In genomic region chrX:20567108-20567507, GRCh38 we compare ENCODE assay signal across 20 cellular contexts.
A peak's percentile ranks its signal among the peaks of the same experiment; 100 is the strongest.
DNase-seq lines count a peak whose midpoint lies in the region; ATAC-seq, FAIRE-seq and TF ChIP-seq lines count a peak whose summit lies in the region.
"Had no signal": no experiment of that assay in that cellular context is flagged by ENCODE, and none has a peak within 500 bp of the region (broad histone marks: within the 10 kb centered on the region; RNA-seq: fewer than 3 reads in every experiment).

No MANE protein-coding gene starts in this region.

- no peaks in the 10 kb centered on the region for H3K79me2 ChIP-seq in GM12878 (ENCODE audit: control insufficient read depth, insufficient read depth, low read length)

- TF ChIP-seq CTCF in GM12878 (IDR thresholded peaks at IDR 0.05 in 2 of 3, conservative IDR thresholded peaks at IDR 0.05 in 1 of 3; ENCODE audit: control insufficient read depth in 2 of 3, extremely low read depth in 1 of 3, insufficient read depth in 1 of 3, low read depth in 3 of 3, low read length in 3 of 3) = no peak

- no peak for TF ChIP-seq RAD21 in GM12878 (IDR thresholded peaks at IDR 0.05; ENCODE audit: insufficient read depth, low read depth, low read length)

- in situ Hi-C loops in GM12878 (cut with MboI) = no loop called here

- intact Hi-C loops in GM12878 (cut with micrococcal nuclease; ENCODE audit: unreplicated experiment) = no loop called here

- no peak for TF ChIP-seq POLR2A in GM18505 (IDR thresholded peaks at IDR 0.05; ENCODE audit: borderline replicate concordance, extremely low read depth, insufficient read depth, insufficient read length)
- no peak for TF ChIP-seq POLR2A in GM12878 (IDR thresholded peaks at IDR 0.05; ENCODE audit: low read depth, low read length)

- no peaks in the 10 kb centered on the region for H3K36me3 ChIP-seq in GM12878 (ENCODE audit: control insufficient read depth in 2 of 2, insufficient read depth in 2 of 2, low read length in 1 of 2)

- POLR2A ChIA-PET in GM12878 (lab: Charles Lee) = no interaction called here

- no peaks in the 10 kb centered on the region for H3K9me3 ChIP-seq in GM12878 (replicated peaks; ENCODE audit: control insufficient read depth, insufficient read depth, low read length)
- H3K9me3 ChIP-seq: SK-N-SH had no signal

- RAD21 ChIA-PET in GM12878 (lab: Charles Lee; ENCODE audit: unreplicated experiment) = no interaction called here

- no peak for FAIRE-seq in GM12878 (lab: Jason Lieb, UNC)
- FAIRE-seq: K562 had no signal

- SMC1A ChIA-PET in GM12878 (lab: Charles Lee; ENCODE audit: uncharacterized antibody, unreplicated experiment) = no interaction called here

- no peak overlapping the region for H3K9ac ChIP-seq in GM12878 (ENCODE audit: control insufficient read depth, insufficient read depth, low read length)
- H3K9ac ChIP-seq: SK-N-SH had no signal

- BruUV-seq in GM12878 (replicated peaks; lab: Mats Ljungman, UMichigan) = no TSS peak

- no peaks in the 10 kb centered on the region for H3K27me3 ChIP-seq in GM12878 (replicated peaks in 1 of 2; ENCODE audit: control insufficient read depth in 2 of 2, insufficient read depth in 2 of 2, low read length in 1 of 2)

- DNase-seq in GM12878 (ENCODE audit: low read depth, low spot score) = no peak
- DNase-seq in SKM-1 treated with dmso at 0.1 percent for 144 hours (lab: John Stamatoyannopoulos, UW; ENCODE audit: unreplicated experiment) = no peak
- DNase-seq in globus pallidus (ENCODE audit: low spot score) = no peak
- DNase-seq: DMS79 treated with DMSO at 0.1 percent for 48 hours, H7, NCI-H1105 treated with DMSO at 0.1 percent for 48 hours, NCI-H1694 treated with DMSO at 0.1 percent for 48 hours, NCI-H2227 treated with DMSO at 0.1 percent for 48 hours, NCI-H510A treated with DMSO at 0.1 percent for 48 hours, PC-3, RPMI8226, SHP77 treated with DMSO at 0.1 percent for 48 hours, SK-N-SH, T-cell had no signal

- no peak for TF ChIP-seq EP300 in GM12878 (IDR thresholded peaks at IDR 0.05; ENCODE audit: borderline replicate concordance in 1 of 2, control insufficient read depth in 1 of 2, low read depth in 2 of 2, low read length in 2 of 2)

- no peak overlapping the region for H3K4me2 ChIP-seq in GM12878 (ENCODE audit: control insufficient read depth, insufficient read depth)
- H3K4me2 ChIP-seq: SK-N-SH had no signal

- CTCF ChIA-PET in GM12878 (lab: Yijun Ruan, JAX) = no interaction called here

- ATAC-seq in GM18505 (IDR thresholded peaks at IDR 0.05; ENCODE audit: unreplicated experiment) (peak; percentile 70), GM18867 (IDR thresholded peaks at IDR 0.05; ENCODE audit: unreplicated experiment) (peak; percentile 59), HG02870 (IDR thresholded peaks at IDR 0.05; ENCODE audit: unreplicated experiment) (peak; percentile 67), GM12878 (no peak), HG03457 (IDR thresholded peaks at IDR 0.05; ENCODE audit: unreplicated experiment) (no peak)
- ATAC-seq: K562, PC-3, T-cell had no signal

- no peaks in the 10 kb centered on the region for H3K4me1 ChIP-seq in GM12878 (ENCODE audit: control insufficient read depth, insufficient read depth, low read length)

- H2AFZ ChIP-seq in GM12878 (ENCODE audit: control insufficient read depth, low read depth, low read length) = no peak overlapping the region

- no peak overlapping the region for H3K4me3 ChIP-seq in GM12878
- H3K4me3 ChIP-seq: K562 had no signal

- no peaks in the 10 kb centered on the region; the same call in 1 of the 2 replicates for H4K20me1 ChIP-seq in GM12878 (ENCODE audit: control insufficient read depth, insufficient read depth)

- no peak overlapping the region for H3K27ac ChIP-seq in GM12878 (ENCODE audit: control insufficient read depth, insufficient read depth)
- H3K27ac ChIP-seq: C4-2B had no signal

TF ChIP-seq in GM12878, 131 proteins besides CTCF, POLR2A, EP300 and RAD21:
- TF ChIP-seq IRF5 (IDR thresholded peaks at IDR 0.05; ENCODE audit: borderline replicate concordance) = no peak
- TF ChIP-seq RUNX3 (IDR thresholded peaks at IDR 0.05; ENCODE audit: low read length) = peak; percentile 35; the same call in 1 of the 2 replicates

Comparison
In these comparisons a context has a peak if more than half of its experiments do, and no peak if none do; other contexts are left out.
1. ATAC-seq: peak in GM18505 (single experiment), GM18867 (single experiment) and HG02870 (single experiment); none in GM12878 (single experiment) and HG03457 (single experiment).